ENCODE assay signal across 23 cellular contexts in the genomic region with DNA sequence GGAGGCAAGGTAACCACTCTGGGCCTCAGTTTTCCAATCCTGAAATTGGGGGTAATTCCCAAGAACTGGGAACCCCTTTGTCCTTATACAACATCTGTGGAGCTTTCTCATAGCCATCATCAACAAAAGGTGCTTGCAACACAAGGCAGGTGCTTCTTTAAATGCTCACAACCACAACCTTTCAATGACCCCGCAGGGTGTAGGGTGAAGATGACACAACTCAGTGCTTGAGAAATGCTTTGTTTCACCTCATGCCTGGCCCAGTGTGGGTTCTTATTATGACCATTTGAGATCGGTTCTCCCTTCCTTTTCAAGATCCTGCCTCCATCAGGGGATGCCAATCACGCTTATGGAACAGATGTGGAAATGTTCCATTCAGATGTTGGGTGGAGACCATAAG. TPM values are rescaled to one million over a fixed set of nuclear protein-coding genes. Genes with fewer than 3 reads are reported as not detected.
"Had no signal": no experiment of that assay in that cellular context is flagged by ENCODE, and none has a peak within 500 bp of the region (broad histone marks: within the 10 kb centered on the region; RNA-seq: fewer than 3 reads in every experiment).

No MANE protein-coding gene starts in this region.

- ATAC-seq: esophagus mucosa; heart right ventricle; left cardiac atrium; left ventricle myocardium superior; natural killer cell treated with Interleukin-12 subunit alpha and Interleukin-12 subunit beta and Interleukin-15 and Interleukin-18, amount 100 ng/mL, for 72 hours; pancreas; right cardiac atrium had no signal

- H3K9ac ChIP-seq: neural progenitor cell had no signal

- H3K9me3 ChIP-seq: heart right ventricle, pancreas had no signal

- H3K4me1 ChIP-seq: neural progenitor cell, pancreas had no signal

- H3K4me2 ChIP-seq: neural progenitor cell, smooth muscle cell had no signal

- H2AFZ ChIP-seq: neural progenitor cell had no signal

- FAIRE-seq: endometrium, frontal cortex, keratinocyte, pancreas had no signal

- H3K4me3 ChIP-seq: heart right ventricle, lung, neural progenitor cell, pancreas, smooth muscle cell had no signal

- DNase-seq: effector memory CD4-positive, alpha-beta T cell; heart right ventricle; immature natural killer cell; left cardiac atrium; left ventricle myocardium superior; mesenchymal stem cell; midbrain; occipital lobe; pancreas; right cardiac atrium; stimulated activated CD4-positive, alpha-beta T cell treated with anti-CD3 and anti-CD28 coated beads, Interleukin-2, amount 100 ng/mL, for 48 hours; stimulated activated naive CD4-positive, alpha-beta T cell treated with Interleukin-2 at 50 U/mL for 16 hours had no signal

- H3K27ac ChIP-seq: heart right ventricle, neural progenitor cell, pancreas had no signal

- H3K27me3 ChIP-seq: heart right ventricle, neural progenitor cell, pancreas had no signal

- H3K36me3 ChIP-seq: neural progenitor cell, pancreas had no signal

RNA-seq across cellular contexts. Expression of a gene that starts 23.0 kb away (rescaled TPM):
- total RNA-seq: fibroblast of lung, progenitor cell of endocrine pancreas, smooth muscle cell had no signal
- polyA plus RNA-seq: fibroblast of lung, keratinocyte had no signal

RNA-seq across cellular contexts. Expression of a gene that starts 38.0 kb away (rescaled TPM):
- total RNA-seq: esophagus mucosa; fibroblast of lung; frontal cortex; heart right ventricle; left cardiac atrium; left ventricle myocardium superior; lung; natural killer cell treated with Interleukin-12 subunit alpha and Interleukin-12 subunit beta and Interleukin-15 and Interleukin-18, amount 100 ng/mL, for 72 hours; occipital lobe; progenitor cell of endocrine pancreas; right cardiac atrium; smooth muscle cell; urinary bladder had no signal
- polyA plus RNA-seq: fibroblast of lung, heart right ventricle, keratinocyte, pancreas, right cardiac atrium, smooth muscle cell had no signal
